18 cellular contexts compared by ENCODE assay signal in genomic region chr3:139522421-139522820, GRCh38. TPM values are rescaled to one million over a fixed set of nuclear protein-coding genes. Genes with fewer than 3 reads are reported as not detected.
DNase-seq lines count a peak whose midpoint lies in the region; ATAC-seq and TF ChIP-seq lines count a peak whose summit lies in the region.
"Had no signal": no experiment of that assay in that cellular context is flagged by ENCODE, and none has a peak within 500 bp of the region (broad histone marks: within the 10 kb centered on the region; RNA-seq: fewer than 3 reads in every experiment).

No MANE protein-coding gene starts in this region.

- H3K4me2 ChIP-seq in GM23338 (no peak overlapping the region), mesendoderm (ENCODE audit: low read length) (no peak overlapping the region)

- 0 out of 2 replicates have a peak, but pooled peaks cover 3% of the 10 kb centered on the region for H3K9me2 ChIP-seq in GM23338 (ENCODE audit: insufficient read depth)

- TF ChIP-seq CTCF in GM23338 (conservative IDR thresholded peaks at IDR 0.05; ENCODE audit: low read depth in 2 of 2) = peak; percentile 60 to 64
- peak; percentile 9 for TF ChIP-seq CTCF in NB4 (IDR thresholded peaks at IDR 0.05; ENCODE audit: low read depth, low read length)
- TF ChIP-seq CTCF in body of pancreas (IDR thresholded peaks at IDR 0.05) = peak in 4 of 7 experiments; percentile 8 to 34 (median 20)

- H3K4me1 ChIP-seq in GM23338 (ENCODE audit: insufficient read depth) = peaks cover 23% of the 10 kb centered on the region
- peaks cover 23% of the 10 kb centered on the region for H3K4me1 ChIP-seq in body of pancreas
- peaks cover 14% of the 10 kb centered on the region for H3K4me1 ChIP-seq in mesendoderm (ENCODE audit: control insufficient read depth, low read depth, low read length)
- H3K4me1 ChIP-seq: colonic mucosa, HAP-1, right lobe of liver had no signal

- no peak overlapping the region for H3K18ac ChIP-seq in mesendoderm (ENCODE audit: low read length)

- H3K27me3 Mint-ChIP-seq in GM23338 (ENCODE audit: insufficient read depth, low read depth, poor library complexity) = peaks cover 19% of the 10 kb centered on the region

- no peak overlapping the region for H3K23ac ChIP-seq in mesendoderm (ENCODE audit: low read length)

- no peak overlapping the region for H2BK15ac ChIP-seq in mesendoderm (replicated peaks; ENCODE audit: low read depth)

- peaks cover 35% of the 10 kb centered on the region for H3K4me1 Mint-ChIP-seq in GM23338

- H3K27ac Mint-ChIP-seq in GM23338 = no peak overlapping the region; the same call in 1 of the 2 replicates
- H3K27ac Mint-ChIP-seq: activated T-helper 2 cell treated with anti-CD3 and anti-CD28 coated beads, Interferon-gamma antibody, Interleukin-2, Interleukin-4, amounts not matched to agents 10 μg/mL and 5 μg/mL and 100 μg/mL, durations not matched to agents 14 hours and 24 hours and 36 hours had no signal

- no peak overlapping the region for H3K4ac ChIP-seq in mesendoderm (ENCODE audit: low read depth, low read length)

- H3F3A ChIP-seq in GM23338 (replicated peaks; ENCODE audit: low read depth) = no peaks in the 10 kb centered on the region

- H3K27ac ChIP-seq in GM23338 (ENCODE audit: low read depth) (no peak overlapping the region), body of pancreas (no peak overlapping the region), mesendoderm (ENCODE audit: low read depth, low read length) (no peak overlapping the region)
- H3K27ac ChIP-seq: colonic mucosa, heart right ventricle, right lobe of liver, thoracic aorta had no signal

- no peak overlapping the region for H2AK5ac ChIP-seq in mesendoderm (ENCODE audit: low read length)

- H3K79me2 ChIP-seq in GM23338 (replicated peaks; ENCODE audit: insufficient read depth) (no peaks in the 10 kb centered on the region), mesendoderm (ENCODE audit: control insufficient read depth, insufficient read depth, low read length) (no peaks in the 10 kb centered on the region)

- no peak overlapping the region for H4K8ac ChIP-seq in mesendoderm (ENCODE audit: low read depth, low read length)

- TF ChIP-seq POLR2A in NB4 (IDR thresholded peaks at IDR 0.05; ENCODE audit: extremely low read depth, insufficient read length) (no peak), body of pancreas (IDR thresholded peaks at IDR 0.05) (no peak)

- intact Hi-C loops in body of pancreas (cut with DNase I) = no loop called here

- WGBS in body of pancreas, 2 donors = 50 to 57% methylated on average over 2 of the region's 2 CpGs
- no CpG with 5 or more reads among the region's 2 CpGs for WGBS in mesendoderm (ENCODE audit: extremely low coverage, insufficient coverage, low lambda C conversion rate)

- H3K36me3 Mint-ChIP-seq in GM23338 (ENCODE audit: low read depth) = peaks cover 8% of the 10 kb centered on the region; the same call in 2 of the 3 replicates

- H4K5ac ChIP-seq in mesendoderm (ENCODE audit: low read length) = no peak overlapping the region

- no peaks in the 10 kb centered on the region for H3K9me3 Mint-ChIP-seq in GM23338
- H3K9me3 Mint-ChIP-seq: activated T-helper 2 cell treated with anti-CD3 and anti-CD28 coated beads, Interferon-gamma antibody, Interleukin-2, Interleukin-4, amounts not matched to agents 10 μg/mL and 5 μg/mL and 100 μg/mL, durations not matched to agents 14 hours and 24 hours and 36 hours had no signal

- H3K56ac ChIP-seq in mesendoderm (ENCODE audit: low read length) = no peak overlapping the region

- H2BK5ac ChIP-seq in mesendoderm (ENCODE audit: low read length) = no peak overlapping the region

- H2AFZ ChIP-seq in GM23338 = no peak overlapping the region

- no peak overlapping the region for H2BK120ac ChIP-seq in mesendoderm (ENCODE audit: low read depth, low read length)

- H3K4me3 ChIP-seq in GM23338 (no peak overlapping the region), NB4 (ENCODE audit: low read depth, low read length) (no peak overlapping the region), body of pancreas (no peak overlapping the region), mesendoderm (ENCODE audit: low read length) (no peak overlapping the region)
- H3K4me3 ChIP-seq: BLaER1 treated with 17β-estradiol and CSF1 and Interleukin-3, amounts not matched to agents 10 nM and 100 nM; colonic mucosa; HAP-1; heart right ventricle; right lobe of liver; thoracic aorta had no signal

- H3K27me3 ChIP-seq in GM23338 (ENCODE audit: insufficient read depth) (0 out of 2 replicates have a peak, but pooled peaks cover 4% of the 10 kb centered on the region), body of pancreas (no peaks in the 10 kb centered on the region), mesendoderm (ENCODE audit: insufficient read depth, low read length, poor library complexity) (no peaks in the 10 kb centered on the region)
- H3K27me3 ChIP-seq: colonic mucosa, heart right ventricle, right lobe of liver had no signal

- H4K20me1 ChIP-seq in GM23338 (replicated peaks; ENCODE audit: insufficient read depth) = no peaks in the 10 kb centered on the region
- H4K20me1 ChIP-seq: BLaER1 treated with 17β-estradiol and CSF1 and Interleukin-3, amounts not matched to agents 10 nM and 100 nM had no signal

- H3K9ac ChIP-seq in mesendoderm (ENCODE audit: low read length) = no peak overlapping the region
- H3K9ac ChIP-seq: BLaER1 treated with 17β-estradiol and CSF1 and Interleukin-3, amounts not matched to agents 10 nM and 100 nM had no signal

- no peaks in the 10 kb centered on the region for H3K36me3 ChIP-seq in GM23338 (ENCODE audit: insufficient read depth)
- H3K36me3 ChIP-seq in body of pancreas (replicated peaks in 1 of 2; ENCODE audit: insufficient read depth in 1 of 2, low read depth in 2 of 2) = peaks cover 0 to 6% of the 10 kb centered on the region in 2 donors
- no peaks in the 10 kb centered on the region for H3K36me3 ChIP-seq in mesendoderm (ENCODE audit: control insufficient read depth, insufficient read depth, low read length)
- H3K36me3 ChIP-seq: BLaER1 treated with 17β-estradiol and CSF1 and Interleukin-3, amounts not matched to agents 10 nM and 100 nM; colonic mucosa; HAP-1; right lobe of liver; thoracic aorta had no signal

- H3K9me3 ChIP-seq in body of pancreas = no peaks in the 10 kb centered on the region
- H3K9me3 ChIP-seq: colonic mucosa, HAP-1, heart right ventricle, right lobe of liver, thoracic aorta had no signal

- no peak overlapping the region for H3K4me3 Mint-ChIP-seq in GM23338

- no peaks in the 10 kb centered on the region for H3K79me1 ChIP-seq in mesendoderm (ENCODE audit: low read length)

- DNase-seq in GM23338 (ENCODE audit: low spot score) (peak; percentile 67), NB4 (ENCODE audit: low read depth) (peak; percentile 10), body of pancreas (no peak), mesendoderm (peak; percentile 70), NCI-H526 (lab: John Stamatoyannopoulos, UW) (no peak)
- DNase-seq: colonic mucosa; erythroblast; heart right ventricle; kidney glomerular epithelial cell; right lobe of liver; stimulated activated CD4-positive, alpha-beta T cell treated with anti-CD3 and anti-CD28 coated beads, Interleukin-2, amount 100 ng/mL, for 48 hours had no signal

- ATAC-seq in GM23338 (peak; percentile 56), body of pancreas (no peak), GM21447 (IDR thresholded peaks at IDR 0.05; ENCODE audit: unreplicated experiment) (no peak)
- no peak for ATAC-seq in activated CD4-positive, CD25-positive, alpha-beta regulatory T cell treated with anti-CD3 and anti-CD28 coated beads, Interleukin-2, amount 50 U/mL, for 24 hours
- ATAC-seq: heart right ventricle, right lobe of liver had no signal

TF ChIP-seq in GM23338, 12 proteins besides CTCF, POLR2A, EP300 and RAD21 (continues in another document):
- TF ChIP-seq EZH2 (IDR thresholded peaks at IDR 0.05; ENCODE audit: low read depth, unreplicated experiment) (no peak), POLR2AphosphoS5 (IDR thresholded peaks at IDR 0.05; ENCODE audit: low read depth) (no peak), CREB1 (CRISPR knock-in tag; IDR thresholded peaks at IDR 0.05; ENCODE audit: low read depth) (no peak), ZNF331 (CRISPR knock-in tag; IDR thresholded peaks at IDR 0.05; ENCODE audit: low read depth) (no peak), NANOG (IDR thresholded peaks at IDR 0.05; ENCODE audit: borderline replicate concordance) (no peak), ZNF114 (CRISPR knock-in tag; IDR thresholded peaks at IDR 0.05) (no peak), ETS1 (IDR thresholded peaks at IDR 0.05) (no peak), JUNB (IDR thresholded peaks at IDR 0.05; ENCODE audit: unreplicated experiment) (no peak)

RNA-seq across cellular contexts. Expression of gene RBP1, which starts 17.1 kb away (rescaled TPM):
- total RNA-seq in GM23338 (2014; rRNA removed; shearing (Covaris generic)) = 18.0 and 18.5 TPM in 2 replicates
- 112 and 113 TPM in 2 replicates for polyA plus RNA-seq in GM23338 (2016; fragmentation: Nextera tagmentation; extraction: Ambion mirVana)
- 100 to 1,000 TPM; 103 to 202 TPM for total RNA-seq in body of pancreas
- 62.3 TPM for polyA plus RNA-seq in mesendoderm (2013, experiment 1 of 2)
- 63.4 TPM for polyA plus RNA-seq in mesendoderm (2013, experiment 2 of 2)
- total RNA-seq: activated CD8-positive, alpha-beta memory T cell treated with anti-CD3 and anti-CD28 coated beads for 36 hours; activated T-helper 2 cell treated with anti-CD3 and anti-CD28 coated beads, Interferon-gamma antibody, Interleukin-2, Interleukin-4, amounts not matched to agents 10 μg/mL and 5 μg/mL and 100 μg/mL, durations not matched to agents 14 hours and 24 hours and 36 hours had no signal

RNA-seq across cellular contexts. Expression of gene RBP2, which starts 46.1 kb away (rescaled TPM):
- not detected in 2 replicates for total RNA-seq in GM23338 (2014; rRNA removed; shearing (Covaris generic))
- not detected in 2 replicates for polyA plus RNA-seq in GM23338 (2016; fragmentation: Nextera tagmentation; extraction: Ambion mirVana)
- not detected for total RNA-seq in body of pancreas
- not detected for polyA plus RNA-seq in mesendoderm (2013, experiment 1 of 2)
- not detected for polyA plus RNA-seq in mesendoderm (2013, experiment 2 of 2)
- total RNA-seq: activated CD8-positive, alpha-beta memory T cell treated with anti-CD3 and anti-CD28 coated beads for 36 hours; activated T-helper 2 cell treated with anti-CD3 and anti-CD28 coated beads, Interferon-gamma antibody, Interleukin-2, Interleukin-4, amounts not matched to agents 10 μg/mL and 5 μg/mL and 100 μg/mL, durations not matched to agents 14 hours and 24 hours and 36 hours; heart right ventricle; right lobe of liver; thoracic aorta had no signal
- polyA plus RNA-seq: heart right ventricle had no signal

Comparison
In these comparisons a context has a peak if more than half of its experiments do, and no peak if none do; other contexts are left out.
1. DNase-seq: peak in GM23338 (single experiment), NB4 (single experiment) and mesendoderm (single experiment); none in body of pancreas (0 of 4) and NCI-H526 (0 of 2).
2. CTCF ChIP-seq: peak in every context shown above with its lines; median percentile 62 in GM23338; 20 in body of pancreas; 9 in NB4.